16 cellular contexts compared by ENCODE assay signal in genomic region chr16:8679156-8679555, GRCh38.
"Had no signal": no experiment of that assay in that cellular context is flagged by ENCODE, and none has a peak within 500 bp of the region (broad histone marks: within the 10 kb centered on the region; RNA-seq: fewer than 3 reads in every experiment).

No MANE protein-coding gene starts in this region.

- ATAC-seq: activated CD8-positive, alpha-beta T cell treated with anti-CD3 and anti-CD28 coated beads for 36 hours; left colon; stimulated activated effector memory CD8-positive, alpha-beta T cell treated with anti-CD3 and anti-CD28 coated beads, Interleukin-12 subunit alpha, Interleukin-12 subunit beta, amount 100 ng/mL, for 72 hours; T-helper 17 cell had no signal

- H3K27ac Mint-ChIP-seq: activated CD8-positive, alpha-beta T cell treated with anti-CD3 and anti-CD28 coated beads for 36 hours; activated naive CD8-positive, alpha-beta T cell treated with anti-CD3 and anti-CD28 coated beads for 36 hours; naive B cell; neural progenitor cell; stimulated activated effector memory CD8-positive, alpha-beta T cell treated with anti-CD3 and anti-CD28 coated beads, Interleukin-12 subunit alpha, Interleukin-12 subunit beta, amount 100 ng/mL, for 72 hours; T-helper 17 cell had no signal

- H2AFZ ChIP-seq: neural progenitor cell had no signal

- H3K36me3 ChIP-seq: esophagus muscularis mucosa, neural progenitor cell, ovary, sigmoid colon, thoracic aorta had no signal

- H3K27me3 ChIP-seq: esophagus muscularis mucosa, ovary, sigmoid colon had no signal

- H3K27ac ChIP-seq: esophagus muscularis mucosa, neural progenitor cell, ovary, sigmoid colon, thoracic aorta had no signal

- H3K27me3 Mint-ChIP-seq: activated CD8-positive, alpha-beta T cell treated with anti-CD3 and anti-CD28 coated beads for 36 hours; activated naive CD8-positive, alpha-beta T cell treated with anti-CD3 and anti-CD28 coated beads for 36 hours; naive B cell; T-helper 17 cell had no signal

- H3K9me3 ChIP-seq: esophagus muscularis mucosa, ovary, sigmoid colon, thoracic aorta had no signal

- DNase-seq: activated CD4-positive, alpha-beta T cell treated with anti-CD3 and anti-CD28 coated beads for 4 hours; activated CD8-positive, alpha-beta T cell treated with anti-CD3 and anti-CD28 coated beads for 36 hours; activated gamma-delta T cell treated with Interleukin-2 at 50 U/mL for 16 hours; activated naive CD8-positive, alpha-beta T cell treated with anti-CD3 and anti-CD28 coated beads for 36 hours; activated T-cell treated with anti-CD3 and anti-CD28 coated beads, Interleukin-2, amount 50 U/mL, for 48 hours; immature natural killer cell; left colon; naive B cell; ovary; sigmoid colon; T-helper 17 cell had no signal

- H3K4me2 ChIP-seq: neural progenitor cell had no signal

- H3K9me3 Mint-ChIP-seq: stimulated activated effector memory CD8-positive, alpha-beta T cell treated with anti-CD3 and anti-CD28 coated beads, Interleukin-12 subunit alpha, Interleukin-12 subunit beta, amount 100 ng/mL, for 72 hours had no signal

- H3K4me3 Mint-ChIP-seq: activated CD8-positive, alpha-beta T cell treated with anti-CD3 and anti-CD28 coated beads for 36 hours; activated naive CD8-positive, alpha-beta T cell treated with anti-CD3 and anti-CD28 coated beads for 36 hours; immature natural killer cell; neural progenitor cell; stimulated activated effector memory CD8-positive, alpha-beta T cell treated with anti-CD3 and anti-CD28 coated beads, Interleukin-12 subunit alpha, Interleukin-12 subunit beta, amount 100 ng/mL, for 72 hours; T-helper 17 cell had no signal

- H3K9ac ChIP-seq: neural progenitor cell had no signal

- H3K4me3 ChIP-seq: esophagus muscularis mucosa, lung, neural progenitor cell, ovary, sigmoid colon, thoracic aorta had no signal
